In the genomic region with DNA sequence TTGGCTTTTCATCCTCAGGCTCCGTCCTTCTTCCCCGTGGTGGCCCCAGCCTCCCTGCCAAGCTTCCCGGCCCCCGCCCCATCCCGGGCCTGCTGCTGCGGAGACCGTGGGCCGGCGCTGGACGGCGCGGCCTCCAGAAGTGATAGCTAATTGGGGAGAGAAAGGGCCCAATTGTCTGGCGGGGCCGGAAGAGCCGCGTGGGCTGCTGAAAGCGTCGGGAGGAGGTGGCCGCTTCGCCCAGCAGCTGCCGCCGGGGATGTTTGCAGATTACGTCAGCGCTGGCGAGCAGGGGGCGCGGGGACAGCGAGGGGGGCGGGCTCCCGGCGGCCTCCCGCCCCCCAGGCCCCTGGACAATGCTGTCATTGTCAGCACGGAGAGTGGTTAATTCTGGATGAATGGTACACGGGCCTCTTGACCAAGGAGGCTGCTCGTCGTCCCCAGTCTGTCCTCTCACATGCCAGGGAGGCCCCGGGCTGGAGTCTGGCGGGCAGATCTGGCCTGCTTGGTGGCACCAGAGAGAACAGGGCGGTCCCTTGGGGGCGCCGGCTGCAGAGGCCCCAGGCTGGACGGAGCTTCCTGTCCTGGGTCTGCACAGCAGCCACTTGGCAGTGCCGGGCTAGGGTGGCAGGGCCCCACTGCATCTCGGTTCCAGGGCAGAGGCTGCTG, we compare ENCODE assay signal across 9 cellular contexts. TPM values are rescaled to one million over a fixed set of nuclear protein-coding genes. Genes with fewer than 3 reads are reported as not detected.
DNase-seq lines count a peak whose midpoint lies in the region; FAIRE-seq and TF ChIP-seq lines count a peak whose summit lies in the region.
"Had no signal": no experiment of that assay in that cellular context is flagged by ENCODE, and none has a peak within 500 bp of the region (broad histone marks: within the 10 kb centered on the region; RNA-seq: fewer than 3 reads in every experiment).

No MANE protein-coding gene starts in this region.

- peak overlapping the region; percentile 33 for H2AFZ ChIP-seq in ACC112 (ENCODE audit: low read length, unreplicated experiment)

- no peaks in the 10 kb centered on the region for H3K27me3 ChIP-seq in ACC112 (ENCODE audit: insufficient read depth, low read length)

- no peak overlapping the region for H3K4me3 ChIP-seq in ACC112 (ENCODE audit: low read depth, low read length)
- peak overlapping the region; percentile 50 for H3K4me3 ChIP-seq in coronary artery

- peaks cover 7% of the 10 kb centered on the region for H3K4me1 ChIP-seq in ACC112 (ENCODE audit: control insufficient read depth, insufficient read depth, low read length, unreplicated experiment)

- H3K79me2 ChIP-seq in ACC112 (ENCODE audit: control insufficient read depth, insufficient read depth, low read length, unreplicated experiment) = no peaks in the 10 kb centered on the region

- H3K36me3 ChIP-seq in ACC112 (ENCODE audit: insufficient read depth, low read length) = no peaks in the 10 kb centered on the region

- H3K27ac ChIP-seq in ACC112 (ENCODE audit: low read depth, low read length) (no peak overlapping the region), coronary artery (peak overlapping the region; percentile 43 to 67)

- DNase-seq in HTR-8/SVneo (ENCODE audit: insufficient read length, low spot score) = peak; percentile 57
- no peak for DNase-seq in coronary artery (ENCODE audit: low spot score)
- peak; percentile 81 for DNase-seq in mesenteric fat pad (ENCODE audit: low spot score)
- no peak for DNase-seq in NCI-H187 treated with DMSO at 0.1 percent for 48 hours (lab: John Stamatoyannopoulos, UW)
- DNase-seq in activated effector memory CD4-positive, alpha-beta T cell treated with Interleukin-2 at 50 U/mL for 16 hours = no peak
- DNase-seq in NAMALWA (ENCODE audit: low spot score) = no peak
- no peak for DNase-seq in RKO (ENCODE audit: low spot score)
- DNase-seq: activated CD4-positive, CD25-positive, alpha-beta regulatory T cell had no signal

- no peak for TF ChIP-seq CTCF in coronary artery (IDR thresholded peaks at IDR 0.05)

- FAIRE-seq in HTR-8/SVneo (lab: Jason Lieb, UNC) = no peak

RNA-seq across cellular contexts. Expression of a gene that starts 1.6 kb away (rescaled TPM):
- total RNA-seq in mesenteric fat pad = 0.29 TPM

Comparison
In these comparisons a context has a peak if more than half of its experiments do, and no peak if none do; other contexts are left out.
1. DNase-seq: peak in HTR-8/SVneo (single experiment) and mesenteric fat pad (single experiment); none in coronary artery (single experiment), NCI-H187 treated with DMSO at 0.1 percent for 48 hours (single experiment), activated effector memory CD4-positive, alpha-beta T cell treated with Interleukin-2 at 50 U/mL for 16 hours (single experiment), NAMALWA (single experiment) and RKO (single experiment).